ENCODE assay signal across 21 cellular contexts in the genomic region with DNA sequence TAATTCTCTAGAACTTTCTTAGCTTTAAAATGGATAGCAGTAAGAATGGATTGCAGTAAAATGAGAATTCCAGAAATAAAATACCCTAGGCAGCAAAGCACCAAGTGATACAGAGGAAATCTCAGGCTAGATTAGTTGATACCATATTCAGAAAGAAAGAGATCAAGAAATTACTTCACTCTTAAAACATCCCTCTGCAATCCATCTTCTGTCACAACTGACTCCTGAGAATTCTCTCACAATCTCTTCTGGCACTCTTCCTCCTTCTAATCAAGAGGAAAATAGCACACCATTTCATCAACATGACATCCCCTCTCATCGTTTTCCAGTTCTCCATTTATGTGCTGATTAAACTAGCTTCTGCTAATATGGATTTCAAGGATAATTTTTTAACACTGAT. TPM values are rescaled to one million over a fixed set of nuclear protein-coding genes. Genes with fewer than 3 reads are reported as not detected.
A peak's percentile ranks its signal among the peaks of the same experiment; 100 is the strongest.
DNase-seq lines count a peak whose midpoint lies in the region; ATAC-seq and TF ChIP-seq lines count a peak whose summit lies in the region.
"Had no signal": no experiment of that assay in that cellular context is flagged by ENCODE, and none has a peak within 500 bp of the region (broad histone marks: within the 10 kb centered on the region; RNA-seq: fewer than 3 reads in every experiment).

No MANE protein-coding gene starts in this region.

- intact Hi-C loops in ascending aorta (cut with DNase I) = no loop called here

- no peaks in the 10 kb centered on the region for H3K27me3 ChIP-seq in ascending aorta
- H3K27me3 ChIP-seq: colonic mucosa had no signal

- no peaks in the 10 kb centered on the region for H3K4me1 ChIP-seq in ascending aorta
- H3K4me1 ChIP-seq: colonic mucosa, psoas muscle had no signal

- ATAC-seq in GM19035 (IDR thresholded peaks at IDR 0.05; ENCODE audit: unreplicated experiment) (no peak), left lobe of liver (no peak)
- ATAC-seq: psoas muscle had no signal

- H3K9me3 ChIP-seq in ascending aorta = no peaks in the 10 kb centered on the region
- H3K9me3 ChIP-seq: colonic mucosa, psoas muscle had no signal

- no peaks in the 10 kb centered on the region for H3K36me3 ChIP-seq in ascending aorta
- H3K36me3 ChIP-seq: colonic mucosa had no signal

- H3K27ac ChIP-seq in ascending aorta = peak overlapping the region; percentile 2 to 38
- H3K27ac ChIP-seq: colonic mucosa, epithelial cell of prostate, psoas muscle, SK-N-MC had no signal

- DNase-seq in AG10803 (ENCODE audit: low read depth) (peak; percentile 54), ascending aorta (ENCODE audit: low spot score in 2 of 2) (no peak), fibroblast of pulmonary artery (ENCODE audit: low read depth) (peak; percentile 84), myocyte (ENCODE audit: low read depth) (peak; percentile 27), medulla oblongata (ENCODE audit: extremely low spot score) (no peak), nucleus accumbens (lab: John Stamatoyannopoulos, UW) (no peak), left lobe of liver (ENCODE audit: low spot score) (no peak)
- DNase-seq: activated CD4-positive, alpha-beta T cell treated with anti-CD3 and anti-CD28 coated beads, Interleukin-2, amount 50 U/mL, for 1 hour; activated naive CD8-positive, alpha-beta T cell treated with anti-CD3 and anti-CD28 coated beads, Interleukin-2, amount 10 ng/mL, durations not matched to agents 7 days and 5 days; activated T-cell treated with anti-CD3 and anti-CD28 coated beads, Interleukin-2, amount 50 U/mL, for 48 hours; CD8-positive, alpha-beta memory T cell; colonic mucosa; DMS79 treated with DMSO at 0.1 percent for 48 hours; KBM-7; NCI-H1092; NCI-H748 treated with DMSO at 0.1 percent for 48 hours; psoas muscle; stimulated activated CD4-positive, alpha-beta T cell treated with anti-CD3 and anti-CD28 coated beads, Interleukin-15, amount 100 ng/mL, for 24 hours had no signal

- H3K4me3 ChIP-seq in AG10803 (ENCODE audit: low read length) = no peak overlapping the region
- H3K4me3 ChIP-seq in ascending aorta = no peak overlapping the region
- no peak overlapping the region for H3K4me3 ChIP-seq in fibroblast of pulmonary artery (replicated peaks; ENCODE audit: low read depth, low read length)
- H3K4me3 ChIP-seq: colonic mucosa, psoas muscle, SK-N-MC had no signal

- TF ChIP-seq CTCF in AG10803 (conservative IDR thresholded peaks at IDR 0.05; ENCODE audit: low read length) (no peak), ascending aorta (IDR thresholded peaks at IDR 0.05) (no peak), fibroblast of pulmonary artery (IDR thresholded peaks at IDR 0.05; ENCODE audit: low read length, missing control alignments) (no peak)

RNA-seq across cellular contexts. Expression of gene LAMB1, which starts 42.2 kb away (rescaled TPM):
- 198 TPM for total RNA-seq in ascending aorta
- total RNA-seq in myocyte = 105 and 123 TPM in 2 replicates
- polyA plus RNA-seq in myocyte (2012) = 121 TPM
- 29.1 TPM for total RNA-seq in left lobe of liver
- total RNA-seq: activated naive CD8-positive, alpha-beta T cell treated with anti-CD3 and anti-CD28 coated beads, Interleukin-2, amount 10 ng/mL, durations not matched to agents 7 days and 5 days; CD8-positive, alpha-beta memory T cell had no signal

Comparison
In these comparisons a context has a peak if more than half of its experiments do, and no peak if none do; other contexts are left out.
1. DNase-seq: peak in AG10803 (single experiment), fibroblast of pulmonary artery (single experiment) and myocyte (single experiment); none in ascending aorta (0 of 2), medulla oblongata (single experiment), nucleus accumbens (0 of 56) and left lobe of liver (single experiment).